In the genomic region with DNA sequence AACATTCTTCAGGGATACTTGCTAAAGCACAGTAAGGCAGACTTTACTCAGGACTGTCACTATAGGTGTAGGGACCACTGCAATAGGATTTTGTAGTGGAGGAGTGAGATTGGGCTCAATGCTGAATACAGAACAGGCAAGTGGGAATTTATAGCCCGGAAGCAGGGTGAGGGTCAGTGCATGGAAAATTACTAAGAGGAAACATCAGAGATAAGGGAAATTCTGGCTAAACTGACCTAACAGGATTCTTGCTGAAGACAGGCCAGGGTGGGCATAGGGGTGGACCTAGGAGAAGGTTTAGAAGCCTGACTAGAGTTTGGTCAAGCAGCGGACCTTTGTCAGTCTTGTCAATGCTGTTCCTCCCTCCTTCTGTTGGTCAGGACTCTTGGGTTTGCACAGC, we compare ENCODE assay signal across 17 cellular contexts. TPM values are rescaled to one million over a fixed set of nuclear protein-coding genes. Genes with fewer than 3 reads are reported as not detected.
A peak's percentile ranks its signal among the peaks of the same experiment; 100 is the strongest.
DNase-seq lines count a peak whose midpoint lies in the region; ATAC-seq and TF ChIP-seq lines count a peak whose summit lies in the region.
"Had no signal": no experiment of that assay in that cellular context is flagged by ENCODE, and none has a peak within 500 bp of the region (broad histone marks: within the 10 kb centered on the region; RNA-seq: fewer than 3 reads in every experiment).

No MANE protein-coding gene starts in this region.

- ATAC-seq in HG02623 (IDR thresholded peaks at IDR 0.05; ENCODE audit: unreplicated experiment) = no peak

- H3K4me3 Mint-ChIP-seq in Caco-2 (ENCODE audit: unreplicated experiment) (peak overlapping the region; percentile 17), endothelial cell (ENCODE audit: unreplicated experiment) (peak overlapping the region; percentile 53), nephron progenitor cell (no peak overlapping the region), type B pancreatic cell (peak overlapping the region; percentile 24)
- H3K4me3 Mint-ChIP-seq in activated T-helper 2 cell treated with anti-CD3 and anti-CD28 coated beads, Interferon-gamma antibody, Interleukin-2, Interleukin-4, amounts not matched to agents 10 μg/mL and 5 μg/mL and 100 μg/mL, durations not matched to agents 14 hours and 24 hours and 36 hours (ENCODE audit: low read depth) = no peak overlapping the region
- H3K4me3 Mint-ChIP-seq: H9, HFFc6 had no signal

- H3K36me3 Mint-ChIP-seq in Caco-2 (ENCODE audit: insufficient read depth, unreplicated experiment) (no peaks in the 10 kb centered on the region), endothelial cell (ENCODE audit: low read depth, unreplicated experiment) (no peaks in the 10 kb centered on the region), nephron progenitor cell (ENCODE audit: low read depth) (no peaks in the 10 kb centered on the region), type B pancreatic cell (no peaks in the 10 kb centered on the region)
- H3K36me3 Mint-ChIP-seq in activated T-helper 2 cell treated with anti-CD3 and anti-CD28 coated beads, Interferon-gamma antibody, Interleukin-2, Interleukin-4, amounts not matched to agents 10 μg/mL and 5 μg/mL and 100 μg/mL, durations not matched to agents 14 hours and 24 hours and 36 hours (ENCODE audit: low read depth) = no peaks in the 10 kb centered on the region

- CTCF ChIA-PET in Caco-2 (lab: Charles Lee) = no interaction called here

- H3K27me3 ChIP-seq in Caco-2 (replicated peaks; ENCODE audit: control insufficient read depth, insufficient read depth, low read length) (no peaks in the 10 kb centered on the region), HAP-1 (ENCODE audit: low read depth) (no peaks in the 10 kb centered on the region)

- peaks cover 24% of the 10 kb centered on the region for H3K4me1 Mint-ChIP-seq in Caco-2 (ENCODE audit: low read depth, unreplicated experiment)
- H3K4me1 Mint-ChIP-seq in endothelial cell (ENCODE audit: unreplicated experiment) = peaks cover 22% of the 10 kb centered on the region
- peaks cover 46% of the 10 kb centered on the region for H3K4me1 Mint-ChIP-seq in nephron progenitor cell
- peaks cover 45% of the 10 kb centered on the region for H3K4me1 Mint-ChIP-seq in type B pancreatic cell (ENCODE audit: unreplicated experiment)
- peaks cover 28% of the 10 kb centered on the region for H3K4me1 Mint-ChIP-seq in activated T-helper 2 cell treated with anti-CD3 and anti-CD28 coated beads, Interferon-gamma antibody, Interleukin-2, Interleukin-4, amounts not matched to agents 10 μg/mL and 5 μg/mL and 100 μg/mL, durations not matched to agents 14 hours and 24 hours and 36 hours (ENCODE audit: low read depth)

- TF ChIP-seq CTCF in Caco-2 (IDR thresholded peaks at IDR 0.05; ENCODE audit: insufficient read depth in 1 of 2, low read depth in 1 of 2, low read length in 1 of 2, severe bottlenecking in 1 of 2, unreplicated experiment in 1 of 2) (no peak), endothelial cell (IDR thresholded peaks at IDR 0.05; ENCODE audit: unreplicated experiment) (no peak), nephron progenitor cell (IDR thresholded peaks at IDR 0.05) (no peak), type B pancreatic cell (conservative IDR thresholded peaks at IDR 0.05) (no peak)

- POLR2A ChIA-PET in Caco-2 (lab: Charles Lee) = no interaction called here

- H3K36me3 ChIP-seq in Caco-2 (ENCODE audit: control insufficient read depth, insufficient read depth, low read length) (no peaks in the 10 kb centered on the region), HAP-1 (replicated peaks) (no peaks in the 10 kb centered on the region)

- H3K27ac Mint-ChIP-seq in Caco-2 (ENCODE audit: unreplicated experiment) (peak overlapping the region; percentile 62), endothelial cell (ENCODE audit: unreplicated experiment) (no peak overlapping the region), nephron progenitor cell (peak overlapping the region; percentile 41), type B pancreatic cell (peak overlapping the region; percentile 17)
- no peak overlapping the region for H3K27ac Mint-ChIP-seq in activated T-helper 2 cell treated with anti-CD3 and anti-CD28 coated beads, Interferon-gamma antibody, Interleukin-2, Interleukin-4, amounts not matched to agents 10 μg/mL and 5 μg/mL and 100 μg/mL, durations not matched to agents 14 hours and 24 hours and 36 hours
- H3K27ac Mint-ChIP-seq: H9, HFFc6 had no signal

- intact Hi-C loops in Caco-2 (cut with micrococcal nuclease; ENCODE audit: unreplicated experiment) = loop anchor here (2.0 kb wide), 1 partner anchor 15 kb away; no protein-coding TSS in a partner anchor
- intact Hi-C loops in activated T-helper 2 cell treated with anti-CD3 and anti-CD28 coated beads, Interferon-gamma antibody, Interleukin-2, Interleukin-4, amounts not matched to agents 10 μg/mL and 5 μg/mL and 100 μg/mL, durations not matched to agents 14 hours and 24 hours and 36 hours (cut with micrococcal nuclease) = no loop called here

- no TSS peak for BruUV-seq in Caco-2 (replicated peaks; lab: Mats Ljungman, UMichigan)

- no peaks in the 10 kb centered on the region for H3K27me3 Mint-ChIP-seq in Caco-2 (ENCODE audit: insufficient read depth, unreplicated experiment)
- peaks cover 2% of the 10 kb centered on the region for H3K27me3 Mint-ChIP-seq in endothelial cell (ENCODE audit: unreplicated experiment)
- peaks cover 5% of the 10 kb centered on the region for H3K27me3 Mint-ChIP-seq in nephron progenitor cell (ENCODE audit: low read depth, poor library complexity)
- H3K27me3 Mint-ChIP-seq in type B pancreatic cell = no peaks in the 10 kb centered on the region
- H3K27me3 Mint-ChIP-seq in activated T-helper 2 cell treated with anti-CD3 and anti-CD28 coated beads, Interferon-gamma antibody, Interleukin-2, Interleukin-4, amounts not matched to agents 10 μg/mL and 5 μg/mL and 100 μg/mL, durations not matched to agents 14 hours and 24 hours and 36 hours (ENCODE audit: low read depth) = peaks cover 8% of the 10 kb centered on the region

- H3K4me3 ChIP-seq in Caco-2 (ENCODE audit: low read depth, low read length) (no peak overlapping the region), HAP-1 (no peak overlapping the region)

- H3K9me3 Mint-ChIP-seq in Caco-2 (ENCODE audit: unreplicated experiment) (no peaks in the 10 kb centered on the region), endothelial cell (ENCODE audit: unreplicated experiment) (no peaks in the 10 kb centered on the region), nephron progenitor cell (no peaks in the 10 kb centered on the region), type B pancreatic cell (peaks cover 4% of the 10 kb centered on the region)
- H3K9me3 Mint-ChIP-seq in activated T-helper 2 cell treated with anti-CD3 and anti-CD28 coated beads, Interferon-gamma antibody, Interleukin-2, Interleukin-4, amounts not matched to agents 10 μg/mL and 5 μg/mL and 100 μg/mL, durations not matched to agents 14 hours and 24 hours and 36 hours = no peaks in the 10 kb centered on the region
- H3K9me3 Mint-ChIP-seq: HFFc6 had no signal

- peak in 1 of 2 experiments; percentile 37 for DNase-seq in Caco-2
- DNase-seq in endothelial cell (ENCODE audit: low spot score) = no peak
- no peak for DNase-seq in nephron progenitor cell
- no peak for DNase-seq in type B pancreatic cell (ENCODE audit: extremely low spot score, unreplicated experiment)
- DNase-seq in HAP-1 (ENCODE audit: low spot score in 2 of 2) = no peak
- no peak for DNase-seq in activated T-helper 2 cell treated with anti-CD3 and anti-CD28 coated beads, Interferon-gamma antibody, Interleukin-2, Interleukin-4, amounts not matched to agents 10 μg/mL and 5 μg/mL and 100 μg/mL, durations not matched to agents 14 hours and 24 hours and 36 hours (ENCODE audit: low spot score)
- DNase-seq: H9, HFFc6, NCI-H1048, NCI-H1417, NCI-H1694, NCI-H2029 treated with DMSO at 0.1 percent for 48 hours, NCI-H2227 treated with DMSO at 0.1 percent for 48 hours, NCI-H526 treated with DMSO at 0.1 percent for 48 hours, SK-N-SH, SW 1271 had no signal

- in situ Hi-C loops in HAP-1 (cut with MboI; ENCODE audit: low sequenced_read_pairs) = no loop called here

- peaks cover 19% of the 10 kb centered on the region for H3K4me1 ChIP-seq in Caco-2
- H3K4me1 ChIP-seq in HAP-1 = no peaks in the 10 kb centered on the region

- H3K9me3 ChIP-seq in Caco-2 (no peaks in the 10 kb centered on the region), HAP-1 (no peaks in the 10 kb centered on the region)
- H3K9me3 ChIP-seq: SK-N-SH had no signal

RNA-seq across cellular contexts. Expression of a gene that starts 20.8 kb away (rescaled TPM):
- total RNA-seq in Caco-2 (2022) = 23.2 and 26.9 TPM in 2 replicates
- 70.0 TPM for total RNA-seq in endothelial cell (ENCODE audit: unreplicated experiment)
- 49.0 and 66.5 TPM in 2 replicates for total RNA-seq in type B pancreatic cell (ENCODE audit: low replicate concordance)
- 21.3 and 22.2 TPM in 2 replicates for total RNA-seq in activated T-helper 2 cell treated with anti-CD3 and anti-CD28 coated beads, Interferon-gamma antibody, Interleukin-2, Interleukin-4, amounts not matched to agents 10 μg/mL and 5 μg/mL and 100 μg/mL, durations not matched to agents 14 hours and 24 hours and 36 hours

RNA-seq across cellular contexts. Expression of a gene that starts 53.7 kb away (rescaled TPM):
- total RNA-seq in Caco-2 (2022) (2.4 and 2.5 TPM in 2 replicates), endothelial cell (ENCODE audit: unreplicated experiment) (10.8 TPM), type B pancreatic cell (ENCODE audit: low replicate concordance) (14.0 and 20.8 TPM in 2 replicates)
- total RNA-seq in activated T-helper 2 cell treated with anti-CD3 and anti-CD28 coated beads, Interferon-gamma antibody, Interleukin-2, Interleukin-4, amounts not matched to agents 10 μg/mL and 5 μg/mL and 100 μg/mL, durations not matched to agents 14 hours and 24 hours and 36 hours = 5.0 and 5.6 TPM in 2 replicates

Comparison
In these comparisons a context has a peak if more than half of its experiments do, and no peak if none do; other contexts are left out.
1. H3K27ac Mint-ChIP-seq: peak in Caco-2 (single experiment), nephron progenitor cell (single experiment) and type B pancreatic cell (single experiment); none in endothelial cell (single experiment) and activated T-helper 2 cell treated with anti-CD3 and anti-CD28 coated beads, Interferon-gamma antibody, Interleukin-2, Interleukin-4, amounts not matched to agents 10 μg/mL and 5 μg/mL and 100 μg/mL, durations not matched to agents 14 hours and 24 hours and 36 hours (single experiment).
2. H3K4me3 Mint-ChIP-seq: peak in Caco-2 (single experiment), endothelial cell (single experiment) and type B pancreatic cell (single experiment); none in nephron progenitor cell (single experiment) and activated T-helper 2 cell treated with anti-CD3 and anti-CD28 coated beads, Interferon-gamma antibody, Interleukin-2, Interleukin-4, amounts not matched to agents 10 μg/mL and 5 μg/mL and 100 μg/mL, durations not matched to agents 14 hours and 24 hours and 36 hours (single experiment).